8 cellular contexts compared by ENCODE assay signal in the genomic region with DNA sequence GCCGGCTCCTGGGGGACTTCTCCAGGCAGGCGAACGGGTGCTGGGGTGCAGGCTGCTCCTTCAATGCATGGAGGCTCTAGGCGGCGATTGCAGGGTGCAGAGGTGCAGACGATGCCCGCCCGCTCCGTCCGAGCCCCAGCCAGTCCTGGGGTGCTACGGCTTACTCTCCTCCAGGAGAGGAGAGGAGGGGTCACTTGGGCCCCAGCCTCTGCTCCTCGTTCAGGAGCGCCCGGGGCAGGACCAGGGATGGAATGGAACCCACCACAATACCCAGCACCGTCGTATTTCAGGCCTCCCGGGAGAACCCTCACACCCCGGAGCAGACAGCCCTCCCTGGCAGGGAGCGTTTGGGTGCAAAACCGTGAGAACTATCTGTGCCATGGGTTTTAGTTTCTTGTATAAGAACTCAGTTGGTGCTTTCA. TPM values are rescaled to one million over a fixed set of nuclear protein-coding genes. Genes with fewer than 3 reads are reported as not detected.
A peak's percentile ranks its signal among the peaks of the same experiment; 100 is the strongest.
DNase-seq lines count a peak whose midpoint lies in the region; ATAC-seq and TF ChIP-seq lines count a peak whose summit lies in the region.

No MANE protein-coding gene starts in this region.

- TF ChIP-seq POLR2A in spleen (IDR thresholded peaks at IDR 0.05), result no peak

- H3K4me1 ChIP-seq in iPS DF 6.9 (ENCODE audit: control insufficient read depth, insufficient read depth, low read length), result peaks cover 4% of the 10 kb centered on the region; the same call in 1 of the 2 replicates
- H3K4me1 ChIP-seq in spleen, result peaks cover 26 to 73% (median 56%) of the 10 kb centered on the region in 6 donors

- H3K36me3 Mint-ChIP-seq in activated naive CD8-positive, alpha-beta T cell, result peaks cover 3% of the 10 kb centered on the region

- peak overlapping the region; percentile 89 for H3K4me3 Mint-ChIP-seq in activated naive CD8-positive, alpha-beta T cell

- WGBS in iPS DF 6.9 (ENCODE audit: insufficient coverage, insufficient read length), result no CpG with 5 or more reads among the region's 20 CpGs
- WGBS in spleen, 5 donors, result 0 to 9% (median 3%) methylated on average over 7 to 20 of the region's 20 CpGs

- DNase-seq in iPS DF 6.9 (ENCODE audit: low read depth, low spot score) (no peak), spleen (no peak), NCI-H2081 (lab: John Stamatoyannopoulos, UW) (no peak), NCI-H1436 treated with DMSO at 0.1 percent for 48 hours (lab: John Stamatoyannopoulos, UW) (no peak), HuH-7 (ENCODE audit: low spot score) (no peak)

- intact Hi-C loops in spleen (cut with DNase I; ENCODE audit: low total_unique reads), result no loop called here

- H3K27ac Mint-ChIP-seq in activated naive CD8-positive, alpha-beta T cell, result peak overlapping the region; percentile 78

- TF ChIP-seq CTCF in spleen (IDR thresholded peaks at IDR 0.05 in 8 of 11, conservative IDR thresholded peaks at IDR 0.05 in 3 of 11), result no peak

- H3K27me3 Mint-ChIP-seq in activated naive CD8-positive, alpha-beta T cell, result no peaks in the 10 kb centered on the region

- H3K27ac ChIP-seq in iPS DF 6.9 (ENCODE audit: low read length) (no peak overlapping the region), spleen (peak overlapping the region; percentile 52 to 94 (median 88))

- H3K27me3 ChIP-seq in iPS DF 6.9 (ENCODE audit: control insufficient read depth, insufficient read depth, low read length) (no peaks in the 10 kb centered on the region), spleen (replicated peaks in 1 of 7) (no peaks in the 10 kb centered on the region)

- H3K4me3 ChIP-seq in iPS DF 6.9 (ENCODE audit: low read length) (peak overlapping the region; percentile 91), spleen (peak overlapping the region; percentile 71 to 97 (median 89))

- H3K9me3 ChIP-seq in iPS DF 6.9 (ENCODE audit: control insufficient read depth, insufficient read depth, low read length) (no peaks in the 10 kb centered on the region), spleen (no peaks in the 10 kb centered on the region)

- no peaks in the 10 kb centered on the region for H3K9me3 Mint-ChIP-seq in activated naive CD8-positive, alpha-beta T cell (ENCODE audit: low read depth)

- H3K36me3 ChIP-seq in iPS DF 6.9 (ENCODE audit: control insufficient read depth, insufficient read depth, low read length) (no peaks in the 10 kb centered on the region), spleen (peaks cover 0 to 43% (median 15%) of the 10 kb centered on the region in 6 donors)

- ATAC-seq in GM18868 (IDR thresholded peaks at IDR 0.05; ENCODE audit: unreplicated experiment) (peak; percentile 27), HG03159 (IDR thresholded peaks at IDR 0.05; ENCODE audit: unreplicated experiment) (peak; percentile 24)

- peaks cover 36% of the 10 kb centered on the region for H3K4me1 Mint-ChIP-seq in activated naive CD8-positive, alpha-beta T cell (ENCODE audit: low read depth)

RNA-seq across cellular contexts. Expression of a gene that starts 46.6 kb away (rescaled TPM):
- total RNA-seq in spleen, result 10 to 100 TPM; 60.2 to 79.8 (median 71.1) TPM
- 10 to 100 TPM; 24.3 to 56.9 (median 38.1) TPM for polyA plus RNA-seq in spleen
